19 cellular contexts compared by ENCODE assay signal in genomic region chr2:200968162-200968561, GRCh38. TPM values are rescaled to one million over a fixed set of nuclear protein-coding genes. Genes with fewer than 3 reads are reported as not detected.
DNase-seq lines count a peak whose midpoint lies in the region; FAIRE-seq and TF ChIP-seq lines count a peak whose summit lies in the region.
"Had no signal": no experiment of that assay in that cellular context is flagged by ENCODE, and none has a peak within 500 bp of the region (broad histone marks: within the 10 kb centered on the region; RNA-seq: fewer than 3 reads in every experiment).

No MANE protein-coding gene starts in this region.

- H3K4me1 ChIP-seq in mucosa of rectum (ENCODE audit: control insufficient read depth in 2 of 2, insufficient read depth in 2 of 2, low read length in 2 of 2) = peaks cover 0 to 33% of the 10 kb centered on the region in 2 donors
- peaks cover 41% of the 10 kb centered on the region for H3K4me1 ChIP-seq in left ventricle myocardium inferior

- H3K36me3 ChIP-seq in bronchial epithelial cell (ENCODE audit: control insufficient read depth, insufficient read depth, low read length) (no peaks in the 10 kb centered on the region), mucosa of rectum (ENCODE audit: control insufficient read depth in 2 of 2, insufficient read depth in 2 of 2, low read length in 2 of 2) (no peaks in the 10 kb centered on the region), left ventricle myocardium inferior (no peaks in the 10 kb centered on the region)
- H3K36me3 ChIP-seq: esophagus muscularis mucosa had no signal

- intact Hi-C loops in CD14-positive monocyte (cut with micrococcal nuclease) = loop anchor here (10.0 kb wide), 2 partner anchors 207 to 217 kb away; partner anchors contain the start of gene CASP10 (in 1 of the 2)
- intact Hi-C loops in left ventricle myocardium inferior (cut with micrococcal nuclease) = no loop called here

- DNase-seq in CD14-positive monocyte (ENCODE audit: low spot score) (no peak), LoVo (ENCODE audit: low spot score) (peak; percentile 73), bronchial epithelial cell (ENCODE audit: low read depth) (peak; percentile 44), left ventricle myocardium inferior (no peak), erythroblast (lab: John Stamatoyannopoulos, UW) (no peak)
- no peak for DNase-seq in activated CD4-positive, alpha-beta T cell treated with anti-CD3 and anti-CD28 coated beads for 48 hours
- no peak for DNase-seq in central memory CD4-positive, alpha-beta T cell
- DNase-seq: HCEC 1CT; IMR-90; midbrain; NCI-H1694; NCI-H748 treated with DMSO at 0.1 percent for 48 hours; SHP77; stimulated activated CD4-positive, alpha-beta T cell treated with anti-CD3 and anti-CD28 coated beads, Interleukin-4, amount 100 ng/mL, for 4 hours had no signal

- H3K9me3 ChIP-seq in mucosa of rectum (ENCODE audit: control insufficient read depth in 2 of 2, low read length in 2 of 2) = no peaks in the 10 kb centered on the region
- no peaks in the 10 kb centered on the region for H3K9me3 ChIP-seq in left ventricle myocardium inferior (replicated peaks)
- H3K9me3 ChIP-seq: BLaER1, esophagus muscularis mucosa had no signal

- peaks cover 0 to 2% (median 0%) of the 10 kb centered on the region in 7 donors for H3K9me3 Mint-ChIP-seq in CD14-positive monocyte
- H3K9me3 Mint-ChIP-seq: brain; stimulated activated naive CD8-positive, alpha-beta T cell treated with anti-CD3 and anti-CD28 coated beads, Interleukin-15, Interleukin-2, amounts not matched to agents 100 ng/mL and 50 ng/mL, for 24 hours had no signal

- H3K27ac Mint-ChIP-seq in CD14-positive monocyte = peak overlapping the region; percentile 48 to 93 (median 80)
- H3K27ac Mint-ChIP-seq: stimulated activated naive CD8-positive, alpha-beta T cell treated with anti-CD3 and anti-CD28 coated beads, Interleukin-15, Interleukin-2, amounts not matched to agents 100 ng/mL and 50 ng/mL, for 24 hours had no signal

- no peak for TF ChIP-seq CTCF in CD14-positive monocyte (IDR thresholded peaks at IDR 0.05)
- no peak for TF ChIP-seq CTCF in bronchial epithelial cell (IDR thresholded peaks at IDR 0.05; ENCODE audit: insufficient read depth, low read length, severe bottlenecking)
- no peak for TF ChIP-seq CTCF in left ventricle myocardium inferior (IDR thresholded peaks at IDR 0.05; ENCODE audit: borderline replicate concordance)

- H3K27me3 Mint-ChIP-seq in CD14-positive monocyte (ENCODE audit: low read depth in 3 of 3) = peaks cover 0 to 1% (median 0%) of the 10 kb centered on the region in 3 donors
- H3K27me3 Mint-ChIP-seq: stimulated activated naive CD8-positive, alpha-beta T cell treated with anti-CD3 and anti-CD28 coated beads, Interleukin-15, Interleukin-2, amounts not matched to agents 100 ng/mL and 50 ng/mL, for 24 hours had no signal

- TF ChIP-seq POLR2A in erythroblast (IDR thresholded peaks at IDR 0.05; ENCODE audit: low read length) = no peak

- peak overlapping the region; percentile 48 to 80 for H3K4me3 Mint-ChIP-seq in CD14-positive monocyte
- H3K4me3 Mint-ChIP-seq: stimulated activated naive CD8-positive, alpha-beta T cell treated with anti-CD3 and anti-CD28 coated beads, Interleukin-15, Interleukin-2, amounts not matched to agents 100 ng/mL and 50 ng/mL, for 24 hours had no signal

- peak overlapping the region; percentile 86 to 93 for H3K27ac ChIP-seq in mucosa of rectum (ENCODE audit: low read depth in 2 of 2, low read length in 2 of 2)
- H3K27ac ChIP-seq in left ventricle myocardium inferior (replicated peaks) = no peak overlapping the region
- H3K27ac ChIP-seq: BLaER1, esophagus muscularis mucosa had no signal

- H3K27me3 ChIP-seq in bronchial epithelial cell (ENCODE audit: control insufficient read depth, insufficient read depth, low read length) = no peaks in the 10 kb centered on the region
- no peaks in the 10 kb centered on the region for H3K27me3 ChIP-seq in mucosa of rectum (ENCODE audit: control insufficient read depth in 2 of 2, insufficient read depth in 2 of 2, low read length in 2 of 2)
- no peaks in the 10 kb centered on the region for H3K27me3 ChIP-seq in left ventricle myocardium inferior (ENCODE audit: low read depth)
- H3K27me3 ChIP-seq: BLaER1, esophagus muscularis mucosa had no signal

- H3K4me3 ChIP-seq in bronchial epithelial cell (ENCODE audit: low read depth, low read length) (no peak overlapping the region), mucosa of rectum (ENCODE audit: low read length in 2 of 2) (peak overlapping the region; percentile 26 to 41), left ventricle myocardium inferior (no peak overlapping the region)
- H3K4me3 ChIP-seq: BLaER1, esophagus muscularis mucosa had no signal

- FAIRE-seq in bronchial epithelial cell (lab: Jason Lieb, UNC) = no peak

- peak overlapping the region in 1 of 2 donors; percentile 62 for H3K9ac ChIP-seq in mucosa of rectum (ENCODE audit: low read depth in 1 of 2, low read length in 2 of 2)
- H3K9ac ChIP-seq: BLaER1 had no signal

- H3K4me1 Mint-ChIP-seq in CD14-positive monocyte = peaks cover 31% of the 10 kb centered on the region

- peaks cover 2 to 20% of the 10 kb centered on the region in 2 donors for H3K36me3 Mint-ChIP-seq in CD14-positive monocyte
- H3K36me3 Mint-ChIP-seq: brain had no signal

RNA-seq across cellular contexts. Expression of gene ORC2, which starts 4.7 kb away (rescaled TPM):
- 1 to 10 TPM; 3.1 to 3.9 TPM for polyA plus RNA-seq in CD14-positive monocyte
- total RNA-seq in bronchial epithelial cell = 14.5 and 16.3 TPM in 2 replicates
- total RNA-seq in left ventricle myocardium inferior = 24.5 TPM

Comparison
In these comparisons a context has a peak if more than half of its experiments do, and no peak if none do; other contexts are left out.
1. DNase-seq: peak in LoVo (single experiment) and bronchial epithelial cell (single experiment); none in CD14-positive monocyte (single experiment), left ventricle myocardium inferior (single experiment), erythroblast (0 of 2), activated CD4-positive, alpha-beta T cell treated with anti-CD3 and anti-CD28 coated beads for 48 hours (single experiment) and central memory CD4-positive, alpha-beta T cell (single experiment).
2. H3K4me3 ChIP-seq: peak in mucosa of rectum (2 of 2); none in bronchial epithelial cell (single experiment) and left ventricle myocardium inferior (single experiment).